In genomic region chr6:30565772-30566171, GRCh38 we compare ENCODE assay signal across 26 cellular contexts. TPM values are rescaled to one million over a fixed set of nuclear protein-coding genes. Genes with fewer than 3 reads are reported as not detected.
DNase-seq lines count a peak whose midpoint lies in the region; TF ChIP-seq lines count a peak whose summit lies in the region.
"Had no signal": no experiment of that assay in that cellular context is flagged by ENCODE, and none has a peak within 500 bp of the region (broad histone marks: within the 10 kb centered on the region; RNA-seq: fewer than 3 reads in every experiment).

No MANE protein-coding gene starts in this region.

- POLR2A ChIA-PET in HEK293T (lab: Yijun Ruan, JAX) = interaction anchor here (2.1 to 2.3 kb wide), 2 partner anchors 9 to 10 kb away, joined by 6 to 16 read pairs; partner anchors contain the start of gene PRR3

- DNase-seq in amniotic epithelial cell (ENCODE audit: low read depth) (peak; percentile 68), lung microvascular endothelial cell (ENCODE audit: low read depth in 2 of 2) (peak; percentile 27 to 78), HEK293T (ENCODE audit: extremely low spot score) (no peak), GDM1 (lab: John Stamatoyannopoulos, UW) (no peak), NCI-H1048 (lab: John Stamatoyannopoulos, UW) (no peak), coronary artery (ENCODE audit: low spot score) (no peak)
- DNase-seq: ACHN; activated CD4-positive, alpha-beta T cell treated with anti-CD3 and anti-CD28 coated beads, Interleukin-2, amount 10 ng/mL, durations not matched to agents 24 days and 14 days; activated T-cell treated with anti-CD3 and anti-CD28 coated beads, Interleukin-2, amount 50 U/mL, for 4 hours; amygdala; brain microvascular endothelial cell; CD8-positive, alpha-beta memory T cell; effector CD4-positive, alpha-beta T cell; mesendoderm; NCI-H1436; NCI-H2081 treated with DMSO at 0.1 percent for 48 hours; NCI-H2227 treated with DMSO at 0.1 percent for 48 hours; SIG-M5; stimulated activated CD4-positive, alpha-beta T cell treated with anti-CD3 and anti-CD28 coated beads, Interleukin-4, amount 100 ng/mL, for 1 hour; transverse colon had no signal

- H3K4me3 Mint-ChIP-seq in IgD-negative memory B cell = peak overlapping the region in 1 of 4 donors; percentile 53
- H3K4me3 Mint-ChIP-seq: activated CD4-positive, alpha-beta T cell treated with anti-CD3 and anti-CD28 coated beads, Interleukin-2, amount 10 ng/mL, durations not matched to agents 24 days and 14 days; activated T-cell treated with anti-CD3 and anti-CD28 coated beads, Interleukin-2, amount 50 U/mL, for 4 hours; B cell had no signal

- H3K4me3 ChIP-seq in coronary artery = no peak overlapping the region
- H3K4me3 ChIP-seq: prostate gland, transverse colon had no signal

- TF ChIP-seq CTCF in C4-2B (conservative IDR thresholded peaks at IDR 0.05) (no peak), coronary artery (IDR thresholded peaks at IDR 0.05) (no peak)

- peaks cover 3 to 22% (median 15%) of the 10 kb centered on the region in 3 donors for H3K4me1 Mint-ChIP-seq in IgD-negative memory B cell

- no peaks in the 10 kb centered on the region for H3K36me3 Mint-ChIP-seq in IgD-negative memory B cell

- H3K9me3 Mint-ChIP-seq in IgD-negative memory B cell = no peaks in the 10 kb centered on the region
- H3K9me3 Mint-ChIP-seq: activated CD4-positive, alpha-beta T cell treated with anti-CD3 and anti-CD28 coated beads, Interleukin-2, amount 10 ng/mL, durations not matched to agents 24 days and 14 days; activated T-cell treated with anti-CD3 and anti-CD28 coated beads, Interleukin-2, amount 50 U/mL, for 4 hours; CD8-positive, alpha-beta memory T cell had no signal

- H3K27ac ChIP-seq in C4-2B = 0 out of 2 replicates have a peak overlapping the region, but pooled peaks have one; percentile 18
- H3K27ac ChIP-seq in coronary artery = no peak overlapping the region
- H3K27ac ChIP-seq: brain microvascular endothelial cell, epithelial cell of prostate, neutrophil, prostate gland, transverse colon had no signal

- peak overlapping the region in 2 of 3 donors; percentile 34 to 51 for H3K27ac Mint-ChIP-seq in IgD-negative memory B cell
- H3K27ac Mint-ChIP-seq: activated CD4-positive, alpha-beta T cell treated with anti-CD3 and anti-CD28 coated beads, Interleukin-2, amount 10 ng/mL, durations not matched to agents 24 days and 14 days; B cell had no signal

- peaks cover 1% of the 10 kb centered on the region for H3K27me3 Mint-ChIP-seq in IgD-negative memory B cell
- H3K27me3 Mint-ChIP-seq: activated CD4-positive, alpha-beta T cell treated with anti-CD3 and anti-CD28 coated beads, Interleukin-2, amount 10 ng/mL, durations not matched to agents 24 days and 14 days; B cell; CD8-positive, alpha-beta memory T cell had no signal

- CTCF ChIA-PET in HEK293T (lab: Yijun Ruan, JAX) = no interaction called here

TF ChIP-seq in HEK293T, 16 proteins besides CTCF, POLR2A, EP300 and RAD21:
- TF ChIP-seq HDGF (IDR thresholded peaks at IDR 0.05; ENCODE audit: borderline replicate concordance) = no peak
TF ChIP-seq in HEK293T: peak in this region for 0.

RNA-seq across cellular contexts. Expression of gene ABCF1, which starts 5.5 kb away (rescaled TPM):
- polyA plus RNA-seq in IgD-negative memory B cell = 33.7 TPM
- 24.6 and 41.9 TPM in 2 replicates for total RNA-seq in lung microvascular endothelial cell

RNA-seq across cellular contexts. Expression of gene PRR3, which starts 8.7 kb away (rescaled TPM):
- 8.8 TPM for polyA plus RNA-seq in IgD-negative memory B cell
- 2.0 and 2.2 TPM in 2 replicates for total RNA-seq in lung microvascular endothelial cell

RNA-seq across cellular contexts. Expression of gene GNL1, which starts 9.5 kb away (rescaled TPM):
- 46.1 TPM for polyA plus RNA-seq in IgD-negative memory B cell
- 31.8 and 41.1 TPM in 2 replicates for total RNA-seq in lung microvascular endothelial cell

RNA-seq across cellular contexts. Expression of gene PPP1R10, which starts 51.3 kb away (rescaled TPM):
- polyA plus RNA-seq in IgD-negative memory B cell = 28.0 TPM
- 7.0 and 12.5 TPM in 2 replicates for total RNA-seq in lung microvascular endothelial cell

RNA-seq across cellular contexts. Expression of gene MRPS18B, which starts 51.9 kb away (rescaled TPM):
- 146 TPM for polyA plus RNA-seq in IgD-negative memory B cell
- total RNA-seq in lung microvascular endothelial cell = 38.1 and 55.8 TPM in 2 replicates

Comparison
In these comparisons a context has a peak if more than half of its experiments do, and no peak if none do; other contexts are left out.
1. DNase-seq: peak in amniotic epithelial cell (single experiment) and lung microvascular endothelial cell (2 of 2); none in HEK293T (single experiment), GDM1 (single experiment), NCI-H1048 (single experiment) and coronary artery (single experiment).